In genomic region chr20:50380697-50381040, GRCh38 we compare ENCODE assay signal across 10 cellular contexts.
DNase-seq lines count a peak whose midpoint lies in the region; ATAC-seq, FAIRE-seq and TF ChIP-seq lines count a peak whose summit lies in the region.
"Had no signal": no experiment of that assay in that cellular context is flagged by ENCODE, and none has a peak within 500 bp of the region (broad histone marks: within the 10 kb centered on the region; RNA-seq: fewer than 3 reads in every experiment).

No MANE protein-coding gene starts in this region.

- no peaks in the 10 kb centered on the region for H3K36me3 Mint-ChIP-seq in activated T-helper 17 cell treated with anti-CD3 and anti-CD28 coated beads, Interleukin-2, amount 50 U/mL, for 72 hours (ENCODE audit: low read depth)

- DNase-seq in Right ventricle myocardium superior (peak; percentile 62), cardiac septum (ENCODE audit: low spot score) (no peak), keratinocyte (ENCODE audit: low read depth, low spot score) (no peak), DMS79 (lab: John Stamatoyannopoulos, UW) (no peak), NCI-H774 (lab: John Stamatoyannopoulos, UW) (no peak)
- DNase-seq: activated T-cell treated with anti-CD3 and anti-CD28 coated beads, Interleukin-2, amount 50 U/mL, for 72 hours; midbrain had no signal

- peak overlapping the region; percentile 78 for H3K4me3 Mint-ChIP-seq in activated T-helper 17 cell treated with anti-CD3 and anti-CD28 coated beads, Interleukin-2, amount 50 U/mL, for 72 hours

- H3K9me3 Mint-ChIP-seq in activated T-helper 17 cell treated with anti-CD3 and anti-CD28 coated beads, Interleukin-2, amount 50 U/mL, for 72 hours, result peaks cover 3% of the 10 kb centered on the region
- H3K9me3 Mint-ChIP-seq: activated T-cell treated with anti-CD3 and anti-CD28 coated beads, Interleukin-2, amount 50 U/mL, for 72 hours had no signal

- no peaks in the 10 kb centered on the region for H4K20me1 ChIP-seq in keratinocyte (ENCODE audit: control insufficient read depth, extremely low read depth, insufficient read depth, low read length)

- no peak for FAIRE-seq in keratinocyte (lab: Jason Lieb, UNC)

- H3K4me2 ChIP-seq in keratinocyte (ENCODE audit: control insufficient read depth, extremely low read depth, insufficient read depth, low read depth, low read length), result no peak overlapping the region

- no peaks in the 10 kb centered on the region for H3K9me1 ChIP-seq in keratinocyte (ENCODE audit: control insufficient read depth, extremely low read depth, insufficient read depth, low read length)

- no peak overlapping the region for H3K4me3 ChIP-seq in keratinocyte (ENCODE audit: control insufficient read depth in 2 of 3, extremely low read depth in 1 of 3, insufficient read depth in 2 of 3, low read depth in 1 of 3, low read length in 3 of 3)

- H2AFZ ChIP-seq in keratinocyte (ENCODE audit: control insufficient read depth, low read length), result no peak overlapping the region

- intact Hi-C loops in Right ventricle myocardium superior (cut with DNase I) (loop anchor here (5.0 kb wide), 1 partner anchor 188 kb away; the partner anchor contains the start of gene CEBPB), cardiac septum (cut with DNase I) (loop anchor here (5.0 kb wide), 2 partner anchors 33 to 188 kb away; partner anchors contain the start of gene CEBPB)

- no peak overlapping the region for H3K9ac ChIP-seq in keratinocyte (ENCODE audit: control insufficient read depth, extremely low read depth, insufficient read depth, low read length)

- ATAC-seq in Right ventricle myocardium superior (ENCODE audit: poor library complexity), result peak; percentile 14
- ATAC-seq in activated T-helper 17 cell treated with anti-CD3 and anti-CD28 coated beads, Interleukin-2, amount 50 U/mL, for 72 hours (replicated peaks), result no peak
- no peak for ATAC-seq in HG02610 (IDR thresholded peaks at IDR 0.05; ENCODE audit: unreplicated experiment)
- ATAC-seq in GM18867 (IDR thresholded peaks at IDR 0.05; ENCODE audit: unreplicated experiment), result no peak
- ATAC-seq: activated T-cell treated with anti-CD3 and anti-CD28 coated beads, Interleukin-2, amount 50 U/mL, for 72 hours had no signal

- TF ChIP-seq CTCF in keratinocyte (optimal IDR thresholded peaks at IDR 0.05 in 1 of 3, IDR thresholded peaks at IDR 0.05 in 1 of 3, conservative IDR thresholded peaks at IDR 0.05 in 1 of 3; ENCODE audit: extremely low read depth in 1 of 3, insufficient read depth in 2 of 3, low read length in 3 of 3), result peak; percentile 30 to 65 (median 37)

- H3K4me1 Mint-ChIP-seq in activated T-helper 17 cell treated with anti-CD3 and anti-CD28 coated beads, Interleukin-2, amount 50 U/mL, for 72 hours, result peaks cover 37% of the 10 kb centered on the region

- peaks cover 11% of the 10 kb centered on the region for H3K4me1 ChIP-seq in keratinocyte (ENCODE audit: control insufficient read depth, extremely low read depth, insufficient read depth, low read length)

- no peaks in the 10 kb centered on the region for H3K36me3 ChIP-seq in keratinocyte (ENCODE audit: control insufficient read depth in 2 of 2, extremely low read depth in 1 of 2, insufficient read depth in 2 of 2, low read length in 2 of 2)

- H3K27ac ChIP-seq in keratinocyte (ENCODE audit: control insufficient read depth, insufficient read depth, low read length), result no peak overlapping the region

- H3K27me3 ChIP-seq in keratinocyte (ENCODE audit: control insufficient read depth, extremely low read depth, insufficient read depth, low read length), result no peaks in the 10 kb centered on the region

- peak overlapping the region; percentile 30 for H3K27ac Mint-ChIP-seq in activated T-helper 17 cell treated with anti-CD3 and anti-CD28 coated beads, Interleukin-2, amount 50 U/mL, for 72 hours

- H3K79me2 ChIP-seq in keratinocyte (ENCODE audit: control insufficient read depth, insufficient read depth, low read length), result no peaks in the 10 kb centered on the region

- H3K9me3 ChIP-seq in keratinocyte (ENCODE audit: control insufficient read depth, low read depth, low read length), result no peaks in the 10 kb centered on the region

- no peaks in the 10 kb centered on the region for H3K27me3 Mint-ChIP-seq in activated T-helper 17 cell treated with anti-CD3 and anti-CD28 coated beads, Interleukin-2, amount 50 U/mL, for 72 hours

- dilution Hi-C loops in keratinocyte (cut with MboI; ENCODE audit: extremely low pct_ligation_motif_present, low sequenced_read_pairs), result no loop called here
